Comparison of ENCODE assay signal across 20 cellular contexts in the genomic region with DNA sequence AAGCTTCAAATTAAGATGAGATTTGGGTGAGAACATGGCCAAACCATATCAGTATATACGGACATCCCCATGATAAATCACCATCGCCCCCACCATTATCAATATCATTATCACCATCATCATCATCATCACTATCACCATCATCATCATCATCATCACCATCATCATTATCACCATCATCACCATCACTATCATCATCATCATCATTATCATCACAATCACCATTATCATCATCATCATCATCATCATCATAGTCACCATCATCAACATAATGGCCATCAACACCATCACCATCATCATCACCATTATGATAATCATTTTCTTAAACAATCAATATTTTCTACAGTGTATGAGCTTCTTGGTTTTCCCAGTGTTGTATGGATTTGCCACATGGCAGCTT.
DNase-seq lines count a peak whose midpoint lies in the region; ATAC-seq, FAIRE-seq and TF ChIP-seq lines count a peak whose summit lies in the region.
"Had no signal": no experiment of that assay in that cellular context is flagged by ENCODE, and none has a peak within 500 bp of the region (broad histone marks: within the 10 kb centered on the region; RNA-seq: fewer than 3 reads in every experiment).

No MANE protein-coding gene starts in this region.

- no peaks in the 10 kb centered on the region for H3K79me2 ChIP-seq in astrocyte (ENCODE audit: insufficient read depth, low read length)

- no peaks in the 10 kb centered on the region for H3K9me3 Mint-ChIP-seq in astrocyte (ENCODE audit: unreplicated experiment)
- H3K9me3 Mint-ChIP-seq: GM23338 had no signal

- peak; percentile 72 for FAIRE-seq in A549 (lab: Jason Lieb, UNC)
- peak; percentile 13 for FAIRE-seq in GM12891 (lab: Jason Lieb, UNC)
- peak; percentile 63 for FAIRE-seq in astrocyte (lab: Jason Lieb, UNC)
- FAIRE-seq: G401.6, GM12892, GM19239 had no signal

- no peak for TF ChIP-seq RAD21 in A549 (conservative IDR thresholded peaks at IDR 0.05 in 1 of 2, IDR thresholded peaks at IDR 0.05 in 1 of 2)

- H4K20me1 ChIP-seq in astrocyte (ENCODE audit: insufficient read depth, low read length), result no peaks in the 10 kb centered on the region

- H3K4me3 ChIP-seq in A549 (no peak overlapping the region), astrocyte (ENCODE audit: insufficient read depth, low read depth, low read length) (no peak overlapping the region)
- H3K4me3 ChIP-seq: GM23338 had no signal

- no peak overlapping the region for H3K9ac ChIP-seq in astrocyte (ENCODE audit: low read length)

- TF ChIP-seq POLR2A in A549 (IDR thresholded peaks at IDR 0.05; ENCODE audit: low read length), result no peak
- no peak for TF ChIP-seq POLR2A in GM12891 (IDR thresholded peaks at IDR 0.05; ENCODE audit: low read depth, low read length)

- TF ChIP-seq CTCF in A549 (IDR thresholded peaks at IDR 0.05), result no peak
- TF ChIP-seq CTCF in astrocyte (IDR thresholded peaks at IDR 0.05; ENCODE audit: insufficient read depth, low read depth, low read length), result no peak
- TF ChIP-seq CTCF in GM10266 (IDR thresholded peaks at IDR 0.05; ENCODE audit: control insufficient read depth, insufficient read depth, low read depth, missing control alignments), result no peak

- H3K27me3 ChIP-seq in astrocyte (ENCODE audit: insufficient read depth, low read length), result no peaks in the 10 kb centered on the region

- H3K36me3 Mint-ChIP-seq in astrocyte (ENCODE audit: low read depth, unreplicated experiment), result no peaks in the 10 kb centered on the region
- H3K36me3 Mint-ChIP-seq: CD4-positive, alpha-beta memory T cell had no signal

- H3K4me1 ChIP-seq in A549, result no peaks in the 10 kb centered on the region
- no peaks in the 10 kb centered on the region for H3K4me1 ChIP-seq in astrocyte (ENCODE audit: insufficient read depth, low read length)

- WGBS in A549 (ENCODE audit: missing lambda C conversion rate), result 3% methylated on average over 2 of the region's 2 CpGs

- no peaks in the 10 kb centered on the region for H3K4me1 Mint-ChIP-seq in astrocyte (ENCODE audit: low read depth, unreplicated experiment)
- H3K4me1 Mint-ChIP-seq: CD4-positive, alpha-beta memory T cell had no signal

- H3K4me3 Mint-ChIP-seq in astrocyte (ENCODE audit: unreplicated experiment), result no peak overlapping the region
- H3K4me3 Mint-ChIP-seq: CD4-positive, alpha-beta memory T cell; GM23338; H9; HFFc6 had no signal

- no peak overlapping the region for H3K27ac ChIP-seq in A549
- H3K27ac ChIP-seq in astrocyte (ENCODE audit: low read depth, low read length), result no peak overlapping the region

- no peak overlapping the region for H2AFZ ChIP-seq in astrocyte (ENCODE audit: low read depth, low read length)
- H2AFZ ChIP-seq: GM23338 had no signal

- DNase-seq in A549 (ENCODE audit: low read depth in 1 of 2, low spot score in 1 of 2) (no peak), GM12891 (ENCODE audit: insufficient read length, low spot score) (no peak), astrocyte (ENCODE audit: low read depth) (no peak), GM10266 (ENCODE audit: extremely low spot score) (no peak)
- DNase-seq: 8988T; C1 segment of cervical spinal cord; Calu3; CD4-positive, alpha-beta memory T cell; COR-L47; DMS153; DND-41; H9; HFFc6 had no signal

- H3K4me2 ChIP-seq in A549 (no peak overlapping the region), astrocyte (ENCODE audit: low read length) (no peak overlapping the region)
- H3K4me2 ChIP-seq: GM23338 had no signal

- H3K27me3 Mint-ChIP-seq in astrocyte (ENCODE audit: low read depth, unreplicated experiment), result peaks cover 1% of the 10 kb centered on the region
- H3K27me3 Mint-ChIP-seq: CD4-positive, alpha-beta memory T cell had no signal

- H3K9me3 ChIP-seq in A549 (no peaks in the 10 kb centered on the region), astrocyte (ENCODE audit: insufficient read depth, low read depth, low read length) (no peaks in the 10 kb centered on the region)

- POLR2A ChIA-PET in A549 (lab: Yijun Ruan, JAX), result no interaction called here

- no peak overlapping the region for H3K27ac Mint-ChIP-seq in astrocyte (ENCODE audit: unreplicated experiment)
- H3K27ac Mint-ChIP-seq: GM23338, H9, HFFc6 had no signal

- ATAC-seq in A549 (no peak), GM21447 (IDR thresholded peaks at IDR 0.05; ENCODE audit: unreplicated experiment) (no peak), GM18909 (IDR thresholded peaks at IDR 0.05; ENCODE audit: poor library complexity, unreplicated experiment) (no peak)
- ATAC-seq: GM23338, HCT116 had no signal

- no peak for TF ChIP-seq EP300 in A549 (IDR thresholded peaks at IDR 0.05)

- no peaks in the 10 kb centered on the region for H3K36me3 ChIP-seq in astrocyte (ENCODE audit: insufficient read depth, low read length)

- CTCF ChIA-PET in A549 (lab: Yijun Ruan, JAX), result no interaction called here

TF ChIP-seq in A549, 52 proteins besides CTCF, POLR2A, EP300 and RAD21:
- TF ChIP-seq KDM5A (IDR thresholded peaks at IDR 0.05) (no peak), SMC3 (IDR thresholded peaks at IDR 0.05) (no peak), NPAS2 (CRISPR knock-in tag; IDR thresholded peaks at IDR 0.05; ENCODE audit: borderline replicate concordance) (no peak), HOXB13 (CRISPR knock-in tag; IDR thresholded peaks at IDR 0.05; ENCODE audit: low read depth) (no peak)
- TF ChIP-seq, protein P1, sequence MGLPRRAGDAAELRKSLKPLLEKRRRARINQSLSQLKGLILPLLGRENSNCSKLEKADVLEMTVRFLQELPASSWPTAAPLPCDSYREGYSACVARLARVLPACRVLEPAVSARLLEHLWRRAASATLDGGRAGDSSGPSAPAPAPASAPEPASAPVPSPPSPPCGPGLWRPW (IDR thresholded peaks at IDR 0.05), result no peak
TF ChIP-seq in A549: peak in this region for 0.

TF ChIP-seq in GM12891, 5 proteins besides CTCF, POLR2A, EP300 and RAD21:
- TF ChIP-seq POLR2AphosphoS5 (IDR thresholded peaks at IDR 0.05; ENCODE audit: low read depth, low read length), result no peak
- TF ChIP-seq POU2F2 (IDR thresholded peaks at IDR 0.05; ENCODE audit: low read depth, low read length), result no peak
- TF ChIP-seq TAF1 (IDR thresholded peaks at IDR 0.05; ENCODE audit: low read depth, low read length), result no peak
- no peak for TF ChIP-seq SPI1 (IDR thresholded peaks at IDR 0.05; ENCODE audit: low read depth, low read length)
- TF ChIP-seq PAX5 (IDR thresholded peaks at IDR 0.05; ENCODE audit: insufficient read depth, low read length, severe bottlenecking), result no peak
